In the genomic region with DNA sequence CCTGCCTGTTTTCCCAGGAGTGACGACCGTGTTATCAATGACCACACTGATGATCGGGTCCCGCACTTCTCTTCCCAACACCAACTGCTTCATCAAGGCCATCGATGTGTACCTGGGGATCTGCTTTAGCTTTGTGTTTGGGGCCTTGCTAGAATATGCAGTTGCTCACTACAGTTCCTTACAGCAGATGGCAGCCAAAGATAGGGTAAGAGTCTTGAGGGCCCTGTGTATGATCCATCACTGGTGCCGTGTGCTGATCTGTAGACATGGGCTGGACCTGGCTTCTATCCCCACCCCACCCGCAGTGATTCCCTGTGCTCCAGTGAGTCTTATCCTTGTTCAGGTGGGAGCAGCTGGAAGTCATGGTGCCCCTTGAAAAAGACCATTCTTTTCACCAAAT, we compare ENCODE assay signal across 8 cellular contexts. TPM values are rescaled to one million over a fixed set of nuclear protein-coding genes. Genes with fewer than 3 reads are reported as not detected.
DNase-seq lines count a peak whose midpoint lies in the region; ATAC-seq, FAIRE-seq and TF ChIP-seq lines count a peak whose summit lies in the region.

No MANE protein-coding gene starts in this region.

- BruUV-seq in HepG2 (replicated peaks; lab: Mats Ljungman, UMichigan): no TSS peak

- H3K27ac ChIP-seq in HepG2 (ENCODE audit: extremely low read length, insufficient read depth, low read length) (no peak overlapping the region), coronary artery (no peak overlapping the region)

- H4K20me1 ChIP-seq in HepG2 (ENCODE audit: insufficient read depth, low read length): no peaks in the 10 kb centered on the region

- H3K4me1 Mint-ChIP-seq in stimulated activated naive CD8-positive, alpha-beta T cell treated with anti-CD3 and anti-CD28 coated beads, Interleukin-15, amount 100 ng/mL, for 72 hours: no peaks in the 10 kb centered on the region

- CTCF ChIA-PET in HepG2 (lab: Yijun Ruan, JAX; ENCODE audit: low intra/inter-chr PET ratio, low total read pairs): no interaction called here

- ATAC-seq in HepG2 (peak; percentile 65), GM19395 (IDR thresholded peaks at IDR 0.05; ENCODE audit: unreplicated experiment) (no peak), GM19467 (IDR thresholded peaks at IDR 0.05; ENCODE audit: unreplicated experiment) (no peak)
- ATAC-seq in stimulated activated naive CD8-positive, alpha-beta T cell treated with anti-CD3 and anti-CD28 coated beads, Interleukin-15, amount 100 ng/mL, for 72 hours: no peak

- 4% methylated on average over 6 of the region's 7 CpGs for whole genome bisulfite sequencing in HepG2 (ENCODE audit: low lambda C conversion rate)

- H3K4me1 ChIP-seq in HepG2 (ENCODE audit: insufficient read depth, low read length): no peaks in the 10 kb centered on the region

- no peak for FAIRE-seq in HepG2 (lab: Jason Lieb, UNC)

- intact Hi-C loops in HepG2 (cut with micrococcal nuclease; ENCODE audit: unreplicated experiment): no loop called here

- no peak for TF ChIP-seq RAD21 in HepG2 (CRISPR knock-in tag; IDR thresholded peaks at IDR 0.05)

- POLR2A ChIA-PET in HepG2 (lab: Yijun Ruan, JAX): no interaction called here

- H3K9me3 ChIP-seq in MG63 (no peaks in the 10 kb centered on the region), HepG2 (ENCODE audit: low read length) (no peaks in the 10 kb centered on the region)

- no peaks in the 10 kb centered on the region for H3K9me3 Mint-ChIP-seq in stimulated activated naive CD8-positive, alpha-beta T cell treated with anti-CD3 and anti-CD28 coated beads, Interleukin-15, amount 100 ng/mL, for 72 hours

- H3K4me3 Mint-ChIP-seq in stimulated activated naive CD8-positive, alpha-beta T cell treated with anti-CD3 and anti-CD28 coated beads, Interleukin-15, amount 100 ng/mL, for 72 hours: no peak overlapping the region

- H3K36me3 ChIP-seq in MG63 (no peaks in the 10 kb centered on the region), HepG2 (replicated peaks in 1 of 2; ENCODE audit: control insufficient read depth in 1 of 2, insufficient read depth in 2 of 2, low read length in 2 of 2) (no peaks in the 10 kb centered on the region)

- peak; percentile 50 for TF ChIP-seq CTCF in HepG2 (CRISPR knock-in tag; IDR thresholded peaks at IDR 0.05)
- TF ChIP-seq CTCF in coronary artery (IDR thresholded peaks at IDR 0.05): no peak

- DNase-seq in DMS53 (lab: John Stamatoyannopoulos, UW) (peak; percentile 79), MG63 (peak; percentile 23), amniotic epithelial cell (ENCODE audit: low read depth) (peak; percentile 74), HepG2 (ENCODE audit: low spot score) (no peak), coronary artery (ENCODE audit: low spot score) (no peak)
- no peak for DNase-seq in stimulated activated naive CD8-positive, alpha-beta T cell treated with anti-CD3 and anti-CD28 coated beads, Interleukin-15, amount 100 ng/mL, for 72 hours

- H2AFZ ChIP-seq in HepG2 (ENCODE audit: low read length): no peak overlapping the region

- no peak overlapping the region for H3K27ac Mint-ChIP-seq in stimulated activated naive CD8-positive, alpha-beta T cell treated with anti-CD3 and anti-CD28 coated beads, Interleukin-15, amount 100 ng/mL, for 72 hours

- H3K9ac ChIP-seq in HepG2 (ENCODE audit: insufficient read depth, low read depth, low read length): no peak overlapping the region

- no peak for TF ChIP-seq POLR2A in HepG2 (IDR thresholded peaks at IDR 0.05; ENCODE audit: insufficient read depth in 1 of 2, low read depth in 2 of 2, low read length in 2 of 2)

- in situ Hi-C loops in HepG2 (cut with HindIII; ENCODE audit: extremely low pct_ligation_motif_present, low pct_unique_long_range_greater_than_20kb): no loop called here

- H3K4me3 ChIP-seq in MG63 (no peak overlapping the region), HepG2 (replicated peaks in 1 of 3; ENCODE audit: insufficient read depth in 1 of 3, low read depth in 2 of 3, low read length in 3 of 3) (no peak overlapping the region), coronary artery (no peak overlapping the region)

- TF ChIP-seq EP300 in HepG2 (IDR thresholded peaks at IDR 0.05; ENCODE audit: low read depth in 2 of 2, low read length in 2 of 2): no peak
- TF ChIP-seq EP300 in HepG2 (CRISPR knock-in tag; IDR thresholded peaks at IDR 0.05; ENCODE audit: borderline replicate concordance): no peak

- no peak overlapping the region for H3K4me2 ChIP-seq in HepG2 (ENCODE audit: low read depth, low read length)

- H3K27me3 ChIP-seq in MG63 (peaks cover 16% of the 10 kb centered on the region), HepG2 (ENCODE audit: control insufficient read depth in 1 of 2, insufficient read depth in 2 of 2, low read length in 2 of 2) (no peaks in the 10 kb centered on the region)

- peaks cover 16% of the 10 kb centered on the region for H3K27me3 Mint-ChIP-seq in stimulated activated naive CD8-positive, alpha-beta T cell treated with anti-CD3 and anti-CD28 coated beads, Interleukin-15, amount 100 ng/mL, for 72 hours

- no peaks in the 10 kb centered on the region for H3K79me2 ChIP-seq in HepG2 (ENCODE audit: insufficient read depth, low read length)

TF ChIP-seq in HepG2, 621 proteins besides CTCF, POLR2A, EP300 and RAD21 (continues in another document):
- TF ChIP-seq ZIK1 (CRISPR knock-in tag; IDR thresholded peaks at IDR 0.05; ENCODE audit: borderline replicate concordance, low read depth): no peak
- no peak for TF ChIP-seq GATAD1 (CRISPR knock-in tag; IDR thresholded peaks at IDR 0.05)
- TF ChIP-seq, protein P1, sequence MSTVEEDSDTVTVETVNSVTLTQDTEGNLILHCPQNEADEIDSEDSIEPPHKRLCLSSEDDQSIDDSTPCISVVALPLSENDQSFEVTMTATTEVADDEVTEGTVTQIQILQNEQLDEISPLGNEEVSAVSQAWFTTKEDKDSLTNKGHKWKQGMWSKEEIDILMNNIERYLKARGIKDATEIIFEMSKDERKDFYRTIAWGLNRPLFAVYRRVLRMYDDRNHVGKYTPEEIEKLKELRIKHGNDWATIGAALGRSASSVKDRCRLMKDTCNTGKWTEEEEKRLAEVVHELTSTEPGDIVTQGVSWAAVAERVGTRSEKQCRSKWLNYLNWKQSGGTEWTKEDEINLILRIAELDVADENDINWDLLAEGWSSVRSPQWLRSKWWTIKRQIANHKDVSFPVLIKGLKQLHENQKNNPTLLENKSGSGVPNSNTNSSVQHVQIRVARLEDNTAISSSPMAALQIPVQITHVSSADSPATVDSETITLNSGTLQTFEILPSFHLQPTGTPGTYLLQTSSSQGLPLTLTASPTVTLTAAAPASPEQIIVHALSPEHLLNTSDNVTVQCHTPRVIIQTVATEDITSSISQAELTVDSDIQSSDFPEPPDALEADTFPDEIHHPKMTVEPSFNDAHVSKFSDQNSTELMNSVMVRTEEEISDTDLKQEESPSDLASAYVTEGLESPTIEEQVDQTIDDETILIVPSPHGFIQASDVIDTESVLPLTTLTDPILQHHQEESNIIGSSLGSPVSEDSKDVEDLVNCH (CRISPR knock-in tag; IDR thresholded peaks at IDR 0.05): no peak

RNA-seq across cellular contexts. Expression of gene GABRP, which starts 26.0 kb away (rescaled TPM):
- total RNA-seq in MG63 (2014; rRNA removed; shearing (Covaris generic); ENCODE audit: low replicate concordance): not detected in 2 replicates
- total RNA-seq in HepG2 (2016; rRNA removed; fragmentation: Illumina TruSeq; extraction: Trizol): not detected in 2 replicates
- total RNA-seq in HepG2 (2016; cell fraction: cytosol; rRNA removed; fragmentation: Illumina TruSeq; extraction: Trizol; ENCODE audit: low read depth): not detected in 2 replicates
- not detected in 2 replicates for total RNA-seq in HepG2 (2016; cell fraction: insoluble cytoplasmic fraction; rRNA removed; fragmentation: Illumina TruSeq; extraction: Trizol)
- total RNA-seq in HepG2 (2016; cell fraction: membrane; rRNA removed; fragmentation: Illumina TruSeq; extraction: Trizol): not detected in 2 replicates
- not detected in 2 replicates for total RNA-seq in HepG2 (2016; cell fraction: nucleus; rRNA removed; fragmentation: Illumina TruSeq; extraction: Trizol)
- polyA plus RNA-seq in HepG2 (2011; rRNA removed): not detected in 2 replicates
- polyA plus RNA-seq in HepG2 (2011; cell fraction: cytosol; rRNA removed): not detected in 2 replicates
- polyA plus RNA-seq in HepG2 (2011; cell fraction: nucleus; rRNA removed): not detected in 2 replicates
- polyA plus RNA-seq in HepG2 (2012): not detected in 2 replicates
- not detected in 2 replicates for polyA plus RNA-seq in HepG2 (2016; cell fraction: cytosol; fragmentation: Illumina TruSeq; extraction: Trizol; ENCODE audit: low read depth)
- not detected in 2 replicates for polyA plus RNA-seq in HepG2 (2016; cell fraction: insoluble cytoplasmic fraction; fragmentation: Illumina TruSeq; extraction: Trizol; ENCODE audit: low read depth)
- polyA plus RNA-seq in HepG2 (2016; cell fraction: membrane; fragmentation: Illumina TruSeq; extraction: Trizol; ENCODE audit: low read depth): not detected in 2 replicates
- polyA plus RNA-seq in HepG2 (2016; cell fraction: nucleus; fragmentation: Illumina TruSeq; extraction: Trizol; ENCODE audit: insufficient read depth, low read depth): not detected in 2 replicates
- polyA minus RNA-seq in HepG2 (2011; rRNA and poly(A)+ RNA removed; ENCODE audit: low replicate concordance): not detected in 2 replicates
- polyA minus RNA-seq in HepG2 (2011; cell fraction: cytosol; rRNA and poly(A)+ RNA removed): not detected in 2 replicates
- not detected in 2 replicates for polyA minus RNA-seq in HepG2 (2011; cell fraction: nucleus; rRNA and poly(A)+ RNA removed)

RNA-seq across cellular contexts. Expression of gene RANBP17, which starts 52.3 kb away (rescaled TPM):
- 5.5 and 10.1 TPM in 2 replicates for total RNA-seq in MG63 (2014; rRNA removed; shearing (Covaris generic); ENCODE audit: low replicate concordance)
- total RNA-seq in HepG2 (2016; rRNA removed; fragmentation: Illumina TruSeq; extraction: Trizol): not detected in 2 replicates
- total RNA-seq in HepG2 (2016; cell fraction: cytosol; rRNA removed; fragmentation: Illumina TruSeq; extraction: Trizol; ENCODE audit: low read depth): not detected in 2 replicates
- not detected in 2 replicates for total RNA-seq in HepG2 (2016; cell fraction: insoluble cytoplasmic fraction; rRNA removed; fragmentation: Illumina TruSeq; extraction: Trizol)
- total RNA-seq in HepG2 (2016; cell fraction: membrane; rRNA removed; fragmentation: Illumina TruSeq; extraction: Trizol): not detected in 2 replicates
- not detected in 2 replicates for total RNA-seq in HepG2 (2016; cell fraction: nucleus; rRNA removed; fragmentation: Illumina TruSeq; extraction: Trizol)
- polyA plus RNA-seq in HepG2 (2011; rRNA removed): not detected in 2 replicates
- polyA plus RNA-seq in HepG2 (2011; cell fraction: cytosol; rRNA removed): not detected in 2 replicates
- polyA plus RNA-seq in HepG2 (2011; cell fraction: nucleus; rRNA removed): not detected in 2 replicates
- polyA plus RNA-seq in HepG2 (2012): not detected in 2 replicates
- not detected in 2 replicates for polyA plus RNA-seq in HepG2 (2016; cell fraction: cytosol; fragmentation: Illumina TruSeq; extraction: Trizol; ENCODE audit: low read depth)
- not detected in 2 replicates for polyA plus RNA-seq in HepG2 (2016; cell fraction: insoluble cytoplasmic fraction; fragmentation: Illumina TruSeq; extraction: Trizol; ENCODE audit: low read depth)
- polyA plus RNA-seq in HepG2 (2016; cell fraction: membrane; fragmentation: Illumina TruSeq; extraction: Trizol; ENCODE audit: low read depth): not detected in 2 replicates
- polyA plus RNA-seq in HepG2 (2016; cell fraction: nucleus; fragmentation: Illumina TruSeq; extraction: Trizol; ENCODE audit: insufficient read depth, low read depth): not detected in 2 replicates
- polyA minus RNA-seq in HepG2 (2011; rRNA and poly(A)+ RNA removed; ENCODE audit: low replicate concordance): 5.3 TPM in 1 of 2 replicates, not detected in the other
- polyA minus RNA-seq in HepG2 (2011; cell fraction: cytosol; rRNA and poly(A)+ RNA removed): not detected in 2 replicates
- not detected in 2 replicates for polyA minus RNA-seq in HepG2 (2011; cell fraction: nucleus; rRNA and poly(A)+ RNA removed)

Comparison
In these comparisons a context has a peak if more than half of its experiments do, and no peak if none do; other contexts are left out.
1. DNase-seq: peak in DMS53 (single experiment), MG63 (single experiment) and amniotic epithelial cell (single experiment); none in HepG2 (single experiment), stimulated activated naive CD8-positive, alpha-beta T cell treated with anti-CD3 and anti-CD28 coated beads, Interleukin-15, amount 100 ng/mL, for 72 hours (0 of 2) and coronary artery (single experiment).